ENCODE assay signal across 11 cellular contexts in genomic region chr1:180636138-180636537, GRCh38. TPM values are rescaled to one million over a fixed set of nuclear protein-coding genes. Genes with fewer than 3 reads are reported as not detected.
A peak's percentile ranks its signal among the peaks of the same experiment; 100 is the strongest.
DNase-seq lines count a peak whose midpoint lies in the region; ATAC-seq and TF ChIP-seq lines count a peak whose summit lies in the region.
"Had no signal": no experiment of that assay in that cellular context is flagged by ENCODE, and none has a peak within 500 bp of the region (broad histone marks: within the 10 kb centered on the region; RNA-seq: fewer than 3 reads in every experiment).

No MANE protein-coding gene starts in this region.

- 0 out of 2 replicates have a peak, but pooled peaks cover 6% of the 10 kb centered on the region for H3F3A ChIP-seq in Loucy (ENCODE audit: low read depth)

- H3K27ac ChIP-seq in liver (ENCODE audit: low read depth in 1 of 2, low read length in 2 of 2): no peak overlapping the region
- H3K27ac ChIP-seq: ascending aorta had no signal

- H3K4me1 ChIP-seq in Loucy (ENCODE audit: insufficient read depth, low read length, poor library complexity, severe bottlenecking) (peaks cover 45% of the 10 kb centered on the region), liver (ENCODE audit: control insufficient read depth in 4 of 4, insufficient read depth in 4 of 4, low read length in 3 of 4) (peaks cover 4 to 22% (median 13%) of the 10 kb centered on the region in 4 donors)

- H3K27me3 ChIP-seq in Loucy (ENCODE audit: insufficient read depth, low read length, poor library complexity, severe bottlenecking) (no peaks in the 10 kb centered on the region), liver (ENCODE audit: control insufficient read depth in 4 of 4, insufficient read depth in 4 of 4, low read length in 3 of 4) (no peaks in the 10 kb centered on the region)
- H3K27me3 ChIP-seq: ascending aorta had no signal

- H3K9me2 ChIP-seq in Loucy (replicated peaks; ENCODE audit: low read depth, low read length): no peaks in the 10 kb centered on the region

- no peak overlapping the region for H2AFZ ChIP-seq in Loucy (ENCODE audit: low read length)

- peak; percentile 31 to 33 for TF ChIP-seq RAD21 in liver (IDR thresholded peaks at IDR 0.05)

- H3K9ac ChIP-seq in Loucy (ENCODE audit: low read depth, low read length, poor library complexity, severe bottlenecking): no peak overlapping the region
- H3K9ac ChIP-seq in liver (ENCODE audit: low read depth in 1 of 2, low read length in 2 of 2): no peak overlapping the region

- peaks cover 49% of the 10 kb centered on the region for H4K20me1 ChIP-seq in Loucy (ENCODE audit: insufficient read depth, low read length, poor library complexity, severe bottlenecking)

- DNase-seq in GF-D8 (lab: John Stamatoyannopoulos, UW) (peak; percentile 9), astrocyte of the spinal cord (ENCODE audit: low read depth, low spot score) (no peak), left lobe of liver (ENCODE audit: low spot score) (no peak), germinal center (ENCODE audit: low spot score) (no peak)
- DNase-seq: activated CD8-positive, alpha-beta memory T cell treated with anti-CD3 and anti-CD28 coated beads, Interleukin-2, amount 50 U/mL, for 4 hours; T-cell had no signal

- H3K9me3 ChIP-seq in Loucy (ENCODE audit: insufficient read depth, low read depth, low read length) (no peaks in the 10 kb centered on the region), liver (ENCODE audit: control insufficient read depth in 4 of 4, low read length in 3 of 4) (no peaks in the 10 kb centered on the region)
- H3K9me3 ChIP-seq: ascending aorta had no signal

- ATAC-seq in HG03571 (IDR thresholded peaks at IDR 0.05; ENCODE audit: unreplicated experiment): no peak
- ATAC-seq in HG03159 (IDR thresholded peaks at IDR 0.05; ENCODE audit: unreplicated experiment): no peak
- ATAC-seq in left lobe of liver: no peak
- ATAC-seq: T-cell had no signal

- H3K36me3 ChIP-seq in Loucy (ENCODE audit: insufficient read depth, low read length): no peaks in the 10 kb centered on the region
- H3K36me3 ChIP-seq in liver (ENCODE audit: control insufficient read depth in 4 of 4, insufficient read depth in 3 of 4, low read depth in 1 of 4, low read length in 3 of 4): no peaks in the 10 kb centered on the region
- H3K36me3 ChIP-seq: ascending aorta had no signal

- 75% methylated on average over 5 of the region's 5 CpGs for WGBS in liver

- TF ChIP-seq CTCF in Loucy (conservative IDR thresholded peaks at IDR 0.05; ENCODE audit: low read length): peak; percentile 61
- TF ChIP-seq CTCF in astrocyte of the spinal cord (IDR thresholded peaks at IDR 0.05; ENCODE audit: low read depth, low read length): peak; percentile 4
- TF ChIP-seq CTCF in liver (IDR thresholded peaks at IDR 0.05; ENCODE audit: low read depth, low read length, missing input control): no peak

- in situ Hi-C loops in astrocyte of the spinal cord (cut with HindIII; ENCODE audit: low sequenced_read_pairs): no loop called here

- peak overlapping the region; percentile 6 for H3K4me2 ChIP-seq in Loucy (ENCODE audit: low read depth, low read length, poor library complexity, severe bottlenecking)

- no peak overlapping the region for H3K4me3 ChIP-seq in Loucy (ENCODE audit: low read length, poor library complexity, severe bottlenecking)
- no peak overlapping the region for H3K4me3 ChIP-seq in astrocyte of the spinal cord (ENCODE audit: low read depth, low read length)
- no peak overlapping the region for H3K4me3 ChIP-seq in liver (ENCODE audit: low read depth in 1 of 3, low read length in 3 of 3)
- H3K4me3 ChIP-seq: ascending aorta had no signal

- peaks cover 51% of the 10 kb centered on the region for H3K79me2 ChIP-seq in Loucy (ENCODE audit: insufficient read depth, low read length)

TF ChIP-seq in liver, 16 proteins besides CTCF, POLR2A, EP300 and RAD21:
- TF ChIP-seq HNF4A (conservative IDR thresholded peaks at IDR 0.05) (no peak), HNF4G (IDR thresholded peaks at IDR 0.05) (no peak), SP1 (IDR thresholded peaks at IDR 0.05) (no peak)
- TF ChIP-seq, protein P1, sequence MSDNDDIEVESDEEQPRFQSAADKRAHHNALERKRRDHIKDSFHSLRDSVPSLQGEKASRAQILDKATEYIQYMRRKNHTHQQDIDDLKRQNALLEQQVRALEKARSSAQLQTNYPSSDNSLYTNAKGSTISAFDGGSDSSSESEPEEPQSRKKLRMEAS (IDR thresholded peaks at IDR 0.05): no peak

RNA-seq across cellular contexts. Expression of gene XPR1, which starts 4.3 kb away (rescaled TPM):
- total RNA-seq in liver (10 to 100 TPM in 1 of 2 donors, 1 to 10 TPM in 1; 8.0 to 14.3 TPM), left lobe of liver (7.4 TPM)
- 1 to 10 TPM; 1.8 to 3.7 TPM for polyA plus RNA-seq in liver
